In the genomic region with DNA sequence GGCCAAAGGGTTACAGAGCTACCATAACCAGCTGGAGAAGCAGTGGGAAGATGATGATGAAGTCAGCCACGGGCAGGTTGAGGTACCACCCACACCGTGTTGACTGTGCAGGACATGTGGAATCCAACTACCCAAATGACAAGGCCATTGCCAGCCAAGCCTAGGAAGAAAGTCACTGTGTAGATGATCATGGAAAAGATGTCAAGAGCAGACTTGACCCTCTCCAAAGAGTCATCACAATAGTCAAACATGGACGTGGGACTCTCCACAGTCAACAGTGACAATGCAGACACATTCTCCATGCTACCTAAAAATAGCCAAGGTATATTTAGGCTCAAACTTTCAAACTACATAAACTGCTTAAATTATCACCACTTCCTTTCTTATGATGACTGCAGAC, we compare ENCODE assay signal across 25 cellular contexts. TPM values are rescaled to one million over a fixed set of nuclear protein-coding genes. Genes with fewer than 3 reads are reported as not detected.
DNase-seq lines count a peak whose midpoint lies in the region; ATAC-seq and TF ChIP-seq lines count a peak whose summit lies in the region.
"Had no signal": no experiment of that assay in that cellular context is flagged by ENCODE, and none has a peak within 500 bp of the region (broad histone marks: within the 10 kb centered on the region; RNA-seq: fewer than 3 reads in every experiment).

No MANE protein-coding gene starts in this region.

- DNase-seq in activated naive CD8-positive, alpha-beta T cell treated with anti-CD3 and anti-CD28 coated beads, Interleukin-2, amount 50 U/mL, for 24 hours, result no peak
- no peak for DNase-seq in activated naive CD8-positive, alpha-beta T cell treated with anti-CD3 and anti-CD28 coated beads for 36 hours
- DNase-seq in WTC11 (ENCODE audit: low spot score), result no peak
- peak; percentile 55 for DNase-seq in endodermal cell
- DNase-seq in NK-92 treated with Interleukin-12 subunit alpha and Interleukin-12 subunit beta, amount 100 ng/mL, for 24 hours (lab: John Stamatoyannopoulos, UW), result no peak
- no peak for DNase-seq in NCI-H2107 treated with DMSO at 0.1 percent for 48 hours (lab: John Stamatoyannopoulos, UW; ENCODE audit: unreplicated experiment)
- DNase-seq in NOMO-1 treated with DMSO at 0.1 percent for 48 hours (lab: John Stamatoyannopoulos, UW; ENCODE audit: unreplicated experiment), result no peak
- DNase-seq: 8988T; ACHN; AML-193; BE2C; CD4-positive, alpha-beta T cell; CD8-positive, alpha-beta memory T cell; DMS 273 treated with DMSO at 0.1 percent for 48 hours; DMS79; EL; GDM1; GM23248; H9 had no signal

- no peak overlapping the region for H3K9ac ChIP-seq in endodermal cell (ENCODE audit: extremely low read depth, low read length, poor library complexity, severe bottlenecking)
- H3K9ac ChIP-seq: BLaER1 treated with 17β-estradiol and CSF1 and Interleukin-3, amounts not matched to agents 10 nM and 100 nM; GM23248 had no signal

- H3K4me3 Mint-ChIP-seq in activated naive CD8-positive, alpha-beta T cell treated with anti-CD3 and anti-CD28 coated beads, Interleukin-2, amount 50 U/mL, for 24 hours, result no peak overlapping the region
- no peak overlapping the region for H3K4me3 Mint-ChIP-seq in activated naive CD8-positive, alpha-beta T cell treated with anti-CD3 and anti-CD28 coated beads for 36 hours
- H3K4me3 Mint-ChIP-seq in WTC11, result no peak overlapping the region
- no peak overlapping the region for H3K4me3 Mint-ChIP-seq in endodermal cell
- H3K4me3 Mint-ChIP-seq: CD14-positive monocyte; CD4-positive, alpha-beta T cell; CD8-positive, alpha-beta memory T cell; H9 had no signal

- CTCF ChIA-PET in WTC11 (lab: Charles Lee), result interaction anchor here (1.0 to 2.6 kb wide), 3 partner anchors 17 to 82 kb away, joined by 4 to 8 read pairs (median 5); no protein-coding TSS in a partner anchor

- no peaks in the 10 kb centered on the region for H3K4me1 ChIP-seq in endodermal cell (ENCODE audit: control insufficient read depth, insufficient read depth, low read length)
- H3K4me1 ChIP-seq: A549, BE2C had no signal

- TF ChIP-seq CTCF in WTC11 (IDR thresholded peaks at IDR 0.05), result no peak
- TF ChIP-seq CTCF in endodermal cell (conservative IDR thresholded peaks at IDR 0.05), result no peak

- no peaks in the 10 kb centered on the region for H3K9me3 Mint-ChIP-seq in activated naive CD8-positive, alpha-beta T cell treated with anti-CD3 and anti-CD28 coated beads, Interleukin-2, amount 50 U/mL, for 24 hours
- no peaks in the 10 kb centered on the region for H3K9me3 Mint-ChIP-seq in activated naive CD8-positive, alpha-beta T cell treated with anti-CD3 and anti-CD28 coated beads for 36 hours
- H3K9me3 Mint-ChIP-seq in WTC11 (peaks cover 4% of the 10 kb centered on the region; the same call in 1 of the 2 replicates), endodermal cell (no peaks in the 10 kb centered on the region)
- H3K9me3 Mint-ChIP-seq: CD14-positive monocyte; CD4-positive, alpha-beta T cell; CD8-positive, alpha-beta memory T cell; H9 had no signal

- POLR2A ChIA-PET in WTC11 (lab: Charles Lee), result no interaction called here

- peak; percentile 57 for ATAC-seq in activated naive CD8-positive, alpha-beta T cell treated with anti-CD3 and anti-CD28 coated beads, Interleukin-2, amount 50 U/mL, for 24 hours
- ATAC-seq in WTC11, result no peak
- ATAC-seq: A549, GM12878, HCT116 had no signal

- H3K27ac ChIP-seq in endodermal cell (ENCODE audit: low read depth, low read length), result no peak overlapping the region
- H3K27ac ChIP-seq: A549; BLaER1 treated with 17β-estradiol and CSF1 and Interleukin-3, amounts not matched to agents 10 nM and 100 nM; GM23248 had no signal

- no peaks in the 10 kb centered on the region for H3K9me3 ChIP-seq in endodermal cell (ENCODE audit: control insufficient read depth, low read length)
- H3K9me3 ChIP-seq: A549; BE2C; BLaER1 treated with 17β-estradiol and CSF1 and Interleukin-3, amounts not matched to agents 10 nM and 100 nM had no signal

- H3K4me3 ChIP-seq in endodermal cell (ENCODE audit: low read length), result no peak overlapping the region
- H3K4me3 ChIP-seq: A549; BLaER1 treated with 17β-estradiol and CSF1 and Interleukin-3, amounts not matched to agents 10 nM and 100 nM; GM12878; GM23248 had no signal

- no peaks in the 10 kb centered on the region for H3K36me3 Mint-ChIP-seq in activated naive CD8-positive, alpha-beta T cell treated with anti-CD3 and anti-CD28 coated beads, Interleukin-2, amount 50 U/mL, for 24 hours (ENCODE audit: low read depth)
- no peaks in the 10 kb centered on the region for H3K36me3 Mint-ChIP-seq in activated naive CD8-positive, alpha-beta T cell treated with anti-CD3 and anti-CD28 coated beads for 36 hours
- no peaks in the 10 kb centered on the region for H3K36me3 Mint-ChIP-seq in WTC11
- no peaks in the 10 kb centered on the region for H3K36me3 Mint-ChIP-seq in endodermal cell (ENCODE audit: low read depth)
- H3K36me3 Mint-ChIP-seq: CD14-positive monocyte; CD8-positive, alpha-beta memory T cell had no signal

- no peaks in the 10 kb centered on the region for H3K36me3 ChIP-seq in endodermal cell (ENCODE audit: control insufficient read depth, insufficient read depth, low read length)
- H3K36me3 ChIP-seq: BE2C; BLaER1 treated with 17β-estradiol and CSF1 and Interleukin-3, amounts not matched to agents 10 nM and 100 nM had no signal

- no peaks in the 10 kb centered on the region for H3K4me1 Mint-ChIP-seq in activated naive CD8-positive, alpha-beta T cell treated with anti-CD3 and anti-CD28 coated beads, Interleukin-2, amount 50 U/mL, for 24 hours
- H3K4me1 Mint-ChIP-seq in activated naive CD8-positive, alpha-beta T cell treated with anti-CD3 and anti-CD28 coated beads for 36 hours, result no peaks in the 10 kb centered on the region
- H3K4me1 Mint-ChIP-seq in WTC11 (peaks cover 36% of the 10 kb centered on the region), endodermal cell (no peaks in the 10 kb centered on the region)

- 91 to 97% methylated on average over 3 of the region's 3 CpGs for WGBS in endodermal cell (ENCODE audit: insufficient coverage in 1 of 2, insufficient read length in 1 of 2), 2 experiments

- H3K27ac Mint-ChIP-seq in activated naive CD8-positive, alpha-beta T cell treated with anti-CD3 and anti-CD28 coated beads, Interleukin-2, amount 50 U/mL, for 24 hours, result no peak overlapping the region
- H3K27ac Mint-ChIP-seq in activated naive CD8-positive, alpha-beta T cell treated with anti-CD3 and anti-CD28 coated beads for 36 hours, result no peak overlapping the region
- H3K27ac Mint-ChIP-seq in WTC11, result no peak overlapping the region
- H3K27ac Mint-ChIP-seq in endodermal cell, result no peak overlapping the region
- H3K27ac Mint-ChIP-seq: CD4-positive, alpha-beta T cell; CD8-positive, alpha-beta memory T cell; H9 had no signal

- H3K27me3 Mint-ChIP-seq in activated naive CD8-positive, alpha-beta T cell treated with anti-CD3 and anti-CD28 coated beads, Interleukin-2, amount 50 U/mL, for 24 hours, result peaks cover 3% of the 10 kb centered on the region
- H3K27me3 Mint-ChIP-seq in activated naive CD8-positive, alpha-beta T cell treated with anti-CD3 and anti-CD28 coated beads for 36 hours, result peaks cover 21% of the 10 kb centered on the region
- peaks cover 7% of the 10 kb centered on the region for H3K27me3 Mint-ChIP-seq in WTC11 (ENCODE audit: low read depth)
- peaks cover 4% of the 10 kb centered on the region for H3K27me3 Mint-ChIP-seq in endodermal cell (ENCODE audit: insufficient read depth)
- H3K27me3 Mint-ChIP-seq: CD4-positive, alpha-beta T cell had no signal

- H3K27me3 ChIP-seq in endodermal cell (ENCODE audit: control insufficient read depth, insufficient read depth, low read length, poor library complexity, severe bottlenecking), result no peaks in the 10 kb centered on the region
- H3K27me3 ChIP-seq: BLaER1 treated with 17β-estradiol and CSF1 and Interleukin-3, amounts not matched to agents 10 nM and 100 nM had no signal

TF ChIP-seq in WTC11, 78 proteins besides CTCF, POLR2A, EP300 and RAD21 (continues in another document):
- peak; percentile 78; the same call in 1 of the 2 replicates for TF ChIP-seq EMX1 (CRISPR knock-in tag; IDR thresholded peaks at IDR 0.05)
- TF ChIP-seq, protein P1, sequence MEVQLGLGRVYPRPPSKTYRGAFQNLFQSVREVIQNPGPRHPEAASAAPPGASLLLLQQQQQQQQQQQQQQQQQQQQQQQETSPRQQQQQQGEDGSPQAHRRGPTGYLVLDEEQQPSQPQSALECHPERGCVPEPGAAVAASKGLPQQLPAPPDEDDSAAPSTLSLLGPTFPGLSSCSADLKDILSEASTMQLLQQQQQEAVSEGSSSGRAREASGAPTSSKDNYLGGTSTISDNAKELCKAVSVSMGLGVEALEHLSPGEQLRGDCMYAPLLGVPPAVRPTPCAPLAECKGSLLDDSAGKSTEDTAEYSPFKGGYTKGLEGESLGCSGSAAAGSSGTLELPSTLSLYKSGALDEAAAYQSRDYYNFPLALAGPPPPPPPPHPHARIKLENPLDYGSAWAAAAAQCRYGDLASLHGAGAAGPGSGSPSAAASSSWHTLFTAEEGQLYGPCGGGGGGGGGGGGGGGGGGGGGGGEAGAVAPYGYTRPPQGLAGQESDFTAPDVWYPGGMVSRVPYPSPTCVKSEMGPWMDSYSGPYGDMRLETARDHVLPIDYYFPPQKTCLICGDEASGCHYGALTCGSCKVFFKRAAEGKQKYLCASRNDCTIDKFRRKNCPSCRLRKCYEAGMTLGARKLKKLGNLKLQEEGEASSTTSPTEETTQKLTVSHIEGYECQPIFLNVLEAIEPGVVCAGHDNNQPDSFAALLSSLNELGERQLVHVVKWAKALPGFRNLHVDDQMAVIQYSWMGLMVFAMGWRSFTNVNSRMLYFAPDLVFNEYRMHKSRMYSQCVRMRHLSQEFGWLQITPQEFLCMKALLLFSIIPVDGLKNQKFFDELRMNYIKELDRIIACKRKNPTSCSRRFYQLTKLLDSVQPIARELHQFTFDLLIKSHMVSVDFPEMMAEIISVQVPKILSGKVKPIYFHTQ (CRISPR knock-in tag; IDR thresholded peaks at IDR 0.05), result 0 out of 2 replicates have a peak, but pooled peaks have one; percentile 1
- peak; percentile 37 for TF ChIP-seq ZNF671 (CRISPR knock-in tag; IDR thresholded peaks at IDR 0.05)

RNA-seq across cellular contexts. Expression of gene SPINK1, which starts 20.9 kb away (rescaled TPM):
- not detected for total RNA-seq in activated naive CD8-positive, alpha-beta T cell treated with anti-CD3 and anti-CD28 coated beads for 36 hours
- total RNA-seq in WTC11 (2021), result 5.4 to 10.6 TPM (median 5.5 TPM) in 3 replicates
- not detected for total RNA-seq in endodermal cell
- 1.0 TPM for polyA plus RNA-seq in endodermal cell (2013, experiment 1 of 2)
- 1.7 TPM for polyA plus RNA-seq in endodermal cell (2013, experiment 2 of 2)
- total RNA-seq: CD4-positive, alpha-beta T cell; CD8-positive, alpha-beta memory T cell; GM23248; H4 had no signal
- polyA plus RNA-seq: CD14-positive monocyte; CD8-positive, alpha-beta memory T cell; GM12878; GM23248 had no signal

RNA-seq across cellular contexts. Expression of gene SCGB3A2, which starts 26.1 kb away (rescaled TPM):
- total RNA-seq in activated naive CD8-positive, alpha-beta T cell treated with anti-CD3 and anti-CD28 coated beads for 36 hours, result not detected
- total RNA-seq in WTC11 (2021) (57.3 to 79.1 TPM (median 66.0 TPM) in 3 replicates), endodermal cell (10 to 100 TPM in 1 of 2 donors, 1 to 10 TPM in 1; 1.1 to 18.7 TPM)
- polyA plus RNA-seq in endodermal cell (2013, experiment 1 of 2), result 5.1 TPM
- 2.2 TPM for polyA plus RNA-seq in endodermal cell (2013, experiment 2 of 2)
- total RNA-seq: CD4-positive, alpha-beta T cell; CD8-positive, alpha-beta memory T cell; GM12878; GM23248; H4 had no signal
- polyA plus RNA-seq: A549; CD8-positive, alpha-beta memory T cell; GM23248 had no signal

RNA-seq across cellular contexts. Expression of gene C5orf46, which starts 54.0 kb away (rescaled TPM):
- not detected for total RNA-seq in activated naive CD8-positive, alpha-beta T cell treated with anti-CD3 and anti-CD28 coated beads for 36 hours
- total RNA-seq in WTC11 (2021) (not detected in 3 replicates), endodermal cell (not detected)
- 0.78 TPM for polyA plus RNA-seq in endodermal cell (2013, experiment 1 of 2)
- not detected for polyA plus RNA-seq in endodermal cell (2013, experiment 2 of 2)
- total RNA-seq: CD4-positive, alpha-beta T cell; CD8-positive, alpha-beta memory T cell; GM12878; GM23248; H9 had no signal
- polyA plus RNA-seq: A549; CD14-positive monocyte; CD8-positive, alpha-beta memory T cell; GM12878 had no signal
